ENCODE assay signal across 12 cellular contexts in genomic region chr18:27860701-27861107, GRCh38.
A peak's percentile ranks its signal among the peaks of the same experiment; 100 is the strongest.
DNase-seq lines count a peak whose midpoint lies in the region; ATAC-seq and TF ChIP-seq lines count a peak whose summit lies in the region.
"Had no signal": no experiment of that assay in that cellular context is flagged by ENCODE, and none has a peak within 500 bp of the region (broad histone marks: within the 10 kb centered on the region; RNA-seq: fewer than 3 reads in every experiment).

No MANE protein-coding gene starts in this region.

- DNase-seq in DMS153 (lab: John Stamatoyannopoulos, UW), result peak; percentile 28
- peak; percentile 76 for DNase-seq in SK-N-DZ (ENCODE audit: low spot score)
- peak; percentile 56 for DNase-seq in iris pigment epithelial cell (ENCODE audit: low read depth)
- no peak for DNase-seq in pons (ENCODE audit: low spot score)
- no peak for DNase-seq in posterior vena cava (ENCODE audit: low spot score)
- no peak for DNase-seq in RKO (ENCODE audit: low spot score)
- DNase-seq in GM10248 (ENCODE audit: extremely low spot score), result no peak
- DNase-seq: activated CD4-positive, CD25-positive, alpha-beta regulatory T cell treated with anti-CD3 and anti-CD28 coated beads, Interleukin-2, amount 50 U/mL, for 72 hours; activated naive CD8-positive, alpha-beta T cell treated with anti-CD3 and anti-CD28 coated beads, Interleukin-2, amount 10 ng/mL, durations not matched to agents 7 days and 5 days; NCI-H526 treated with DMSO at 0.1 percent for 48 hours had no signal

- TF ChIP-seq CTCF in GM10248 (IDR thresholded peaks at IDR 0.05; ENCODE audit: control extremely low read depth, extremely low read depth, low read depth, missing control alignments), result no peak

- ATAC-seq in HG02798 (IDR thresholded peaks at IDR 0.05; ENCODE audit: poor library complexity, unreplicated experiment), result peak; percentile 46
- ATAC-seq: gastroesophageal sphincter had no signal

- CTCF ChIA-PET in GM10248 (lab: Yijun Ruan, JAX), result no interaction called here

- intact Hi-C loops in posterior vena cava (cut with DNase I), result no loop called here

- POLR2A ChIA-PET in GM10248 (lab: Yijun Ruan, JAX), result no interaction called here

Comparison
In these comparisons a context has a peak if more than half of its experiments do, and no peak if none do; other contexts are left out.
1. DNase-seq: peak in DMS153 (single experiment), SK-N-DZ (single experiment) and iris pigment epithelial cell (single experiment); none in pons (single experiment), posterior vena cava (single experiment), RKO (single experiment) and GM10248 (single experiment).